Comparison of ENCODE assay signal across 11 cellular contexts in the genomic region with DNA sequence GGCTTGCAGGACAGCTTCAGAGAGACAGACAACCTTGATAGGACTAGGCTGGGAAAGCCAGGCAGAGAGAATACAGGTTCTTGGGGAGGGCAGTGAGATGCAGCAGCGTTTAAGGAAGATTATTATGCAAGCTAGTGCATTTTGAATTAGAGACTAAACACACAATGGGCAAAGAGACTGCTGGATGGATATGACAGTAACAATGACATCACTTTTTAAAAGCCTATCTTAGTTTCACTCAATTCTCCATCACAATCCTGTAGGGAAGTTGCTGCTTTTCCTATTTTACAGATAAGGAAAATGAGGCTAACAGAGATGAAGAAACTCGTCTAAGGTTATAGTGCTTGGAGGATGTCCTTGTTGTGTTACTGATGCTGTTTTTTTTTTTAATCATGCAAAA. TPM values are rescaled to one million over a fixed set of nuclear protein-coding genes. Genes with fewer than 3 reads are reported as not detected.
"Had no signal": no experiment of that assay in that cellular context is flagged by ENCODE, and none has a peak within 500 bp of the region (broad histone marks: within the 10 kb centered on the region; RNA-seq: fewer than 3 reads in every experiment).

No MANE protein-coding gene starts in this region.

- H3K36me3 ChIP-seq: HAP-1 had no signal

- H2AFZ ChIP-seq: GM23248 had no signal

- DNase-seq: GM23248, GOT3, H7, IMR-90, KG1 had no signal

- H3K9ac ChIP-seq: GM23248 had no signal

- ATAC-seq: HCT116, K562 had no signal

- H3K9me3 ChIP-seq: HAP-1 had no signal

- FAIRE-seq: K562 had no signal

- H3K4me3 ChIP-seq: GM23248, HAP-1, K562 had no signal

- H3K27ac ChIP-seq: GM23248, HL-60 had no signal

RNA-seq across cellular contexts. Expression of gene JHY, which starts 5.6 kb away (rescaled TPM):
- total RNA-seq: K562 had no signal
- polyA plus RNA-seq: K562 had no signal

RNA-seq across cellular contexts. Expression of gene CRTAM, which starts 49.9 kb away (rescaled TPM):
- total RNA-seq: GM23248, H4, HT1080, IMR-90, K562 had no signal
- polyA plus RNA-seq: GM23248, IMR-90, K562 had no signal
